In genomic region chr1:8311068-8311718, GRCh38 we compare ENCODE assay signal across 19 cellular contexts. TPM values are rescaled to one million over a fixed set of nuclear protein-coding genes. Genes with fewer than 3 reads are reported as not detected.
DNase-seq lines count a peak whose midpoint lies in the region; ATAC-seq, FAIRE-seq and TF ChIP-seq lines count a peak whose summit lies in the region.
"Had no signal": no experiment of that assay in that cellular context is flagged by ENCODE, and none has a peak within 500 bp of the region (broad histone marks: within the 10 kb centered on the region; RNA-seq: fewer than 3 reads in every experiment).

No MANE protein-coding gene starts in this region.

- no peak overlapping the region for H2AFZ ChIP-seq in HepG2 (ENCODE audit: low read length)
- H2AFZ ChIP-seq: GM23248 had no signal

- in situ Hi-C loops in HepG2 (cut with HindIII; ENCODE audit: extremely low pct_ligation_motif_present, low pct_unique_long_range_greater_than_20kb), result loop anchor here (5.0 to 10.0 kb wide), 2 partner anchors 296 to 329 kb away; no protein-coding TSS in a partner anchor

- H4K20me1 ChIP-seq in HepG2 (ENCODE audit: insufficient read depth, low read length), result no peaks in the 10 kb centered on the region
- H4K20me1 ChIP-seq: BLaER1 had no signal

- no peak for TF ChIP-seq POLR2A in A549 (IDR thresholded peaks at IDR 0.05; ENCODE audit: low read length)
- TF ChIP-seq POLR2A in HepG2 (IDR thresholded peaks at IDR 0.05; ENCODE audit: insufficient read depth in 1 of 2, low read depth in 2 of 2, low read length in 2 of 2), result no peak
- TF ChIP-seq POLR2A in prostate gland (IDR thresholded peaks at IDR 0.05), result no peak

- H3K36me3 ChIP-seq in HepG2 (replicated peaks in 1 of 2; ENCODE audit: control insufficient read depth in 1 of 2, insufficient read depth in 2 of 2, low read length in 2 of 2) (no peaks in the 10 kb centered on the region; a peak in 1 of 5 replicates), prostate gland (no peaks in the 10 kb centered on the region)
- H3K36me3 ChIP-seq: BLaER1 had no signal

- FAIRE-seq in A549 (lab: Jason Lieb, UNC), result no peak
- FAIRE-seq in HepG2 (lab: Jason Lieb, UNC), result no peak
- FAIRE-seq: H54, K562 had no signal

- CTCF ChIA-PET in A549 (lab: Yijun Ruan, JAX), result interaction anchor here (0.7 to 8.3 kb wide), 6 partner anchors 37 to 336 kb away, joined by 3 to 172 read pairs (median 6); no protein-coding TSS in a partner anchor
- CTCF ChIA-PET in HepG2 (lab: Yijun Ruan, JAX; ENCODE audit: low intra/inter-chr PET ratio, low total read pairs), result no interaction called here

- H3K4me2 ChIP-seq in A549 (no peak overlapping the region), HepG2 (ENCODE audit: low read depth, low read length) (no peak overlapping the region)
- H3K4me2 ChIP-seq: BLaER1 had no signal

- H3K27ac ChIP-seq in A549 (peak overlapping the region; percentile 1 to 90; a peak in 5 of 6 replicates), VCaP (peak overlapping the region; percentile 66), HepG2 (ENCODE audit: extremely low read length, insufficient read depth, low read length) (no peak overlapping the region), prostate gland (peak overlapping the region; percentile 48 to 78)
- H3K27ac ChIP-seq: 22Rv1, BLaER1, GM23248 had no signal

- peaks cover 10% of the 10 kb centered on the region for H3K79me2 ChIP-seq in HepG2 (ENCODE audit: insufficient read depth, low read length)

- BruUV-seq in HepG2 (replicated peaks; lab: Mats Ljungman, UMichigan), result no TSS peak

- H3K27me3 ChIP-seq in HepG2 (ENCODE audit: control insufficient read depth in 1 of 2, insufficient read depth in 2 of 2, low read length in 2 of 2) (no peaks in the 10 kb centered on the region), prostate gland (replicated peaks; ENCODE audit: insufficient read depth) (no peaks in the 10 kb centered on the region)
- H3K27me3 ChIP-seq: BLaER1 had no signal

- H3K9ac ChIP-seq in HepG2 (ENCODE audit: insufficient read depth, low read depth, low read length), result no peak overlapping the region
- H3K9ac ChIP-seq: BLaER1, GM23248 had no signal

- ATAC-seq in A549 (no peak), HepG2 (no peak), esophagus mucosa (no peak), GM18858 (IDR thresholded peaks at IDR 0.05; ENCODE audit: unreplicated experiment) (no peak)
- ATAC-seq: CD8-positive, alpha-beta T cell; K562 had no signal

- TF ChIP-seq RAD21 in A549 (conservative IDR thresholded peaks at IDR 0.05 in 1 of 2, IDR thresholded peaks at IDR 0.05 in 1 of 2), result no peak
- TF ChIP-seq RAD21 in HepG2 (CRISPR knock-in tag; IDR thresholded peaks at IDR 0.05), result no peak

- H3K9me3 ChIP-seq in A549, result peaks cover 4% of the 10 kb centered on the region; the same call in 1 of the 3 replicates
- no peaks in the 10 kb centered on the region for H3K9me3 ChIP-seq in HepG2 (ENCODE audit: low read length)
- no peaks in the 10 kb centered on the region for H3K9me3 ChIP-seq in prostate gland
- H3K9me3 ChIP-seq: BLaER1 had no signal

- intact Hi-C loops in HepG2 (cut with micrococcal nuclease; ENCODE audit: unreplicated experiment), result loop anchor here (5.0 to 10.0 kb wide), 2 partner anchors 54 to 116 kb away; no protein-coding TSS in a partner anchor
- intact Hi-C loops in prostate gland (cut with DNase I), result loop anchor here (10.0 kb wide), 1 partner anchor 176 kb away; no protein-coding TSS in a partner anchor

- TF ChIP-seq CTCF in A549 (IDR thresholded peaks at IDR 0.05) (no peak), VCaP (conservative IDR thresholded peaks at IDR 0.05) (no peak), HepG2 (CRISPR knock-in tag; IDR thresholded peaks at IDR 0.05) (no peak), prostate gland (IDR thresholded peaks at IDR 0.05) (no peak)

- DNase-seq in A549 (ENCODE audit: low read depth in 1 of 2, low spot score in 1 of 2) (no peak), HepG2 (ENCODE audit: low spot score) (no peak), prostate gland (ENCODE audit: low spot score) (no peak)
- no peak for DNase-seq in activated CD8-positive, alpha-beta memory T cell treated with anti-CD3 and anti-CD28 coated beads for 24 hours
- DNase-seq: Calu3; CD8-positive, alpha-beta T cell; GF-D8; GM23248; HCEC 1CT; HFFc6 had no signal

- TF ChIP-seq EP300 in A549 (IDR thresholded peaks at IDR 0.05) (no peak), HepG2 (IDR thresholded peaks at IDR 0.05; ENCODE audit: low read depth in 2 of 2, low read length in 2 of 2) (no peak), HepG2 (CRISPR knock-in tag; IDR thresholded peaks at IDR 0.05; ENCODE audit: borderline replicate concordance) (no peak)

- POLR2A ChIA-PET in A549 (lab: Yijun Ruan, JAX), result interaction anchor here (0.6 kb wide), 1 partner anchor 293 kb away, joined by 4 read pairs; no protein-coding TSS in a partner anchor
- POLR2A ChIA-PET in HepG2 (lab: Yijun Ruan, JAX), result interaction anchor here (0.6 to 1.5 kb wide), 2 partner anchors 284 to 295 kb away, joined by 4 to 10 read pairs; partner anchors contain the start of gene ERRFI1

- WGBS in A549 (ENCODE audit: missing lambda C conversion rate), result 84% methylated on average over 1 of the region's 1 CpG
- 73% methylated on average over 1 of the region's 1 CpG for WGBS in HepG2 (ENCODE audit: low lambda C conversion rate)
- 83% methylated on average over 1 of the region's 1 CpG for WGBS in prostate gland

- H3K4me1 ChIP-seq in A549 (peaks cover 27% of the 10 kb centered on the region), HepG2 (ENCODE audit: insufficient read depth, low read length) (peaks cover 62% of the 10 kb centered on the region), prostate gland (replicated peaks) (peaks cover 12% of the 10 kb centered on the region)

- H3K4me3 ChIP-seq in A549 (no peak overlapping the region), HepG2 (replicated peaks in 1 of 3; ENCODE audit: insufficient read depth in 1 of 3, low read depth in 2 of 3, low read length in 3 of 3) (no peak overlapping the region), prostate gland (no peak overlapping the region)
- H3K4me3 ChIP-seq: BLaER1, GM23248, K562 had no signal

TF ChIP-seq in A549, 52 proteins besides CTCF, POLR2A, EP300 and RAD21 (continues in another document):
- TF ChIP-seq RFX5 (IDR thresholded peaks at IDR 0.05) (no peak), CHD4 (IDR thresholded peaks at IDR 0.05; ENCODE audit: borderline replicate concordance) (no peak)
- TF ChIP-seq, protein P1, sequence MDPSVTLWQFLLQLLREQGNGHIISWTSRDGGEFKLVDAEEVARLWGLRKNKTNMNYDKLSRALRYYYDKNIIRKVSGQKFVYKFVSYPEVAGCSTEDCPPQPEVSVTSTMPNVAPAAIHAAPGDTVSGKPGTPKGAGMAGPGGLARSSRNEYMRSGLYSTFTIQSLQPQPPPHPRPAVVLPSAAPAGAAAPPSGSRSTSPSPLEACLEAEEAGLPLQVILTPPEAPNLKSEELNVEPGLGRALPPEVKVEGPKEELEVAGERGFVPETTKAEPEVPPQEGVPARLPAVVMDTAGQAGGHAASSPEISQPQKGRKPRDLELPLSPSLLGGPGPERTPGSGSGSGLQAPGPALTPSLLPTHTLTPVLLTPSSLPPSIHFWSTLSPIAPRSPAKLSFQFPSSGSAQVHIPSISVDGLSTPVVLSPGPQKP (IDR thresholded peaks at IDR 0.05; ENCODE audit: low read depth, low read length), result no peak

TF ChIP-seq in HepG2, 621 proteins besides CTCF, POLR2A, EP300 and RAD21:
- TF ChIP-seq ZNF362 (CRISPR knock-in tag; IDR thresholded peaks at IDR 0.05; ENCODE audit: borderline replicate concordance) (0 out of 2 replicates have a peak, but pooled peaks have one; percentile 18), ZNF12 (CRISPR knock-in tag; IDR thresholded peaks at IDR 0.05) (peak; percentile 91), ZNF264 (CRISPR knock-in tag; IDR thresholded peaks at IDR 0.05) (peak; percentile 99), EZH2 (conservative IDR thresholded peaks at IDR 0.05; ENCODE audit: low read depth, low read length) (no peak)

RNA-seq across cellular contexts. Expression of gene SLC45A1, which starts 6.7 kb away (rescaled TPM):
- polyA plus RNA-seq in A549 (2011; rRNA removed) (1.6 TPM in 2 replicates), A549 (2017; fragmentation: RNase III; extraction: RNeasy Plus Mini Kit Qiagen cat#74134 plus additional on column Dnase treatment) (1.7 to 2.2 TPM (median 1.8 TPM) in 3 replicates), HepG2 (2011; rRNA removed) (0.05 TPM in 1 of 2 replicates, not detected in the other)
- polyA plus RNA-seq in A549 (2012; cell fraction: cytosol; rRNA removed), result 1.8 and 3.1 TPM in 2 replicates
- polyA plus RNA-seq in A549 (2012; cell fraction: nucleus; rRNA removed), result 3.1 and 4.5 TPM in 2 replicates
- polyA minus RNA-seq in A549 (2011; rRNA and poly(A)+ RNA removed), result 2.0 and 2.4 TPM in 2 replicates
- total RNA-seq in HepG2 (2016; rRNA removed; fragmentation: Illumina TruSeq; extraction: Trizol) (not detected in 2 replicates), prostate gland (1 to 10 TPM; 4.3 to 5.2 TPM), esophagus mucosa (0.20 TPM)
- total RNA-seq in HepG2 (2016; cell fraction: cytosol; rRNA removed; fragmentation: Illumina TruSeq; extraction: Trizol; ENCODE audit: low read depth), result not detected in 2 replicates
- not detected in 2 replicates for total RNA-seq in HepG2 (2016; cell fraction: insoluble cytoplasmic fraction; rRNA removed; fragmentation: Illumina TruSeq; extraction: Trizol)
- not detected in 2 replicates for total RNA-seq in HepG2 (2016; cell fraction: membrane; rRNA removed; fragmentation: Illumina TruSeq; extraction: Trizol)
- total RNA-seq in HepG2 (2016; cell fraction: nucleus; rRNA removed; fragmentation: Illumina TruSeq; extraction: Trizol), result not detected in 2 replicates
- polyA plus RNA-seq in HepG2 (2011; cell fraction: cytosol; rRNA removed), result 0.03 TPM in 1 of 2 replicates, not detected in the other
- 0.09 TPM in 1 of 2 replicates, not detected in the other for polyA plus RNA-seq in HepG2 (2011; cell fraction: nucleus; rRNA removed)
- not detected in 2 replicates for polyA plus RNA-seq in HepG2 (2012)
- not detected in 2 replicates for polyA plus RNA-seq in HepG2 (2016; cell fraction: cytosol; fragmentation: Illumina TruSeq; extraction: Trizol; ENCODE audit: low read depth)
- polyA plus RNA-seq in HepG2 (2016; cell fraction: insoluble cytoplasmic fraction; fragmentation: Illumina TruSeq; extraction: Trizol; ENCODE audit: low read depth), result not detected in 2 replicates
- not detected in 2 replicates for polyA plus RNA-seq in HepG2 (2016; cell fraction: membrane; fragmentation: Illumina TruSeq; extraction: Trizol; ENCODE audit: low read depth)
- polyA plus RNA-seq in HepG2 (2016; cell fraction: nucleus; fragmentation: Illumina TruSeq; extraction: Trizol; ENCODE audit: insufficient read depth, low read depth), result not detected in 2 replicates
- not detected in 2 replicates for polyA minus RNA-seq in HepG2 (2011; rRNA and poly(A)+ RNA removed; ENCODE audit: low replicate concordance)
- polyA minus RNA-seq in HepG2 (2011; cell fraction: cytosol; rRNA and poly(A)+ RNA removed), result not detected in 2 replicates
- not detected in 2 replicates for polyA minus RNA-seq in HepG2 (2011; cell fraction: nucleus; rRNA and poly(A)+ RNA removed)
- total RNA-seq: HT-29, K562 had no signal
- polyA plus RNA-seq: CD14-positive monocyte, K562 had no signal
